ENCODE assay signal across 19 cellular contexts in the genomic region with DNA sequence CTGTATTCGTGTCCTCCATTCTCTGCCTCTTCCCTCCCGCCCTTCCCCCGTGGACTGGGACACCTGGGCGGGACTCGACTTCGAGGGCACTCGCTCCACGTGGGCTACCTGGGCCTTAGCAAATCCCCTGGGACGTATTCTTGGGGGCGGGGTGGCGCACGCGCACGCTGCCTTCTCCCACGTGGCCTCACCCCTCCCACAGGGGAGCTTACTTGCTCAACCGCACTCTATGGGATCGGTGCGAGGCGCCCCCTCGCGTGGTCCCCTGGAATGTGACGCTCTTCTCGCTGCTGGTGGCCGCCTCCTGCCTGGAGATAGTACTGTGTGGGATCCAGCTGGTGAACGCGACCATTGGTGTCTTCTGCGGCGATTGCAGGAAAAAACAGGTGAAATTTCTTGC. TPM values are rescaled to one million over a fixed set of nuclear protein-coding genes. Genes with fewer than 3 reads are reported as not detected.
DNase-seq lines count a peak whose midpoint lies in the region; ATAC-seq, FAIRE-seq and TF ChIP-seq lines count a peak whose summit lies in the region.
"Had no signal": no experiment of that assay in that cellular context is flagged by ENCODE, and none has a peak within 500 bp of the region (broad histone marks: within the 10 kb centered on the region; RNA-seq: fewer than 3 reads in every experiment).

No MANE protein-coding gene starts in this region.

- H3K18ac ChIP-seq in H1 (ENCODE audit: extremely low read depth, low read length) = no peak overlapping the region

- H2BK15ac ChIP-seq in H1 (ENCODE audit: low read length) = no peak overlapping the region

- no peaks in the 10 kb centered on the region for H4K20me1 ChIP-seq in H1 (replicated peaks in 1 of 2; ENCODE audit: control insufficient read depth in 1 of 2, insufficient read depth in 2 of 2, low read length in 2 of 2)

- H3K27ac ChIP-seq in H1 (ENCODE audit: low read depth, low read length) = no peak overlapping the region
- H3K27ac ChIP-seq in CD4-positive, alpha-beta memory T cell (ENCODE audit: low read depth, low read length) = no peak overlapping the region
- H3K27ac ChIP-seq: epithelial cell of prostate, RWPE1, suprapubic skin had no signal

- H4K5ac ChIP-seq in H1 (ENCODE audit: insufficient read length, low read depth, low read length) = no peak overlapping the region

- H3K23ac ChIP-seq in H1 (ENCODE audit: insufficient read length) = no peak overlapping the region

- 81% methylated on average over 28 of the region's 28 CpGs; no CpG with 5 or more reads in 1 of the 2 experiments for WGBS in H1 (ENCODE audit: extremely low coverage in 1 of 2, insufficient coverage in 1 of 2, insufficient read length in 1 of 2, insufficient replicate concordance in 2 of 2, low coverage in 1 of 2, low lambda C conversion rate in 2 of 2, missing lambda C conversion rate in 1 of 2), 2 experiments

- H2AK5ac ChIP-seq in H1 (ENCODE audit: low read depth, low read length) = no peak overlapping the region

- no peak overlapping the region for H3K4ac ChIP-seq in H1 (replicated peaks; ENCODE audit: insufficient read length, low read depth, low read length)

- H4K8ac ChIP-seq in H1 (ENCODE audit: extremely low read depth, insufficient read depth, low read length) = peak overlapping the region; percentile 83; the same call in 1 of the 2 replicates

- peaks cover 0 to 12% (median under 1%) of the 10 kb centered on the region in 4 experiments; a peak in 1 of 7 replicates for H3K4me1 ChIP-seq in H1 (replicated peaks in 1 of 4; ENCODE audit: control insufficient read depth in 3 of 4, insufficient read depth in 4 of 4, low read length in 3 of 4)
- peaks cover 15% of the 10 kb centered on the region for H3K4me1 ChIP-seq in CD4-positive, alpha-beta memory T cell (ENCODE audit: insufficient read depth, low read length)
- H3K4me1 ChIP-seq: BE2C had no signal

- no peak overlapping the region for H2BK5ac ChIP-seq in H1 (ENCODE audit: low read depth, low read length)

- H2AFZ ChIP-seq in H1 (ENCODE audit: low read length) = peak overlapping the region; percentile 51; the same call in 1 of the 2 replicates

- peak; percentile 57 for DNase-seq in Right ventricle myocardium superior
- no peak for DNase-seq in cardiac septum (ENCODE audit: low spot score)
- DNase-seq in NCI-H1930 (lab: John Stamatoyannopoulos, UW) = peak; percentile 52 to 56
- peak in 1 of 2 experiments; percentile 54 for DNase-seq in H1 (ENCODE audit: low read depth in 1 of 2, low spot score in 2 of 2)
- peak; percentile 20 for DNase-seq in stimulated activated naive CD8-positive, alpha-beta T cell treated with anti-CD3 and anti-CD28 coated beads, Interleukin-15, Interleukin-2, amounts not matched to agents 100 U/mL and 50 U/mL, for 24 hours
- no peak for DNase-seq in CD4-positive, alpha-beta memory T cell
- DNase-seq: BE2C; DMS153; naive thymus-derived CD8-positive, alpha-beta T cell; NCI-H1694 treated with DMSO at 0.1 percent for 48 hours had no signal

- H3K9me3 Mint-ChIP-seq in CD4-positive, alpha-beta memory T cell = no peaks in the 10 kb centered on the region
- H3K9me3 Mint-ChIP-seq: naive thymus-derived CD8-positive, alpha-beta T cell had no signal

- no peak for TF ChIP-seq POLR2A in H1 (IDR thresholded peaks at IDR 0.05; ENCODE audit: control extremely low read depth in 1 of 2, low read depth in 2 of 2, low read length in 2 of 2)

- no peak for TF ChIP-seq EP300 in H1 (IDR thresholded peaks at IDR 0.05; ENCODE audit: borderline replicate concordance in 1 of 2, low read depth in 2 of 2, low read length in 2 of 2)

- ATAC-seq in Right ventricle myocardium superior (ENCODE audit: poor library complexity) (no peak), GM19328 (IDR thresholded peaks at IDR 0.05; ENCODE audit: unreplicated experiment) (no peak), GM21526 (IDR thresholded peaks at IDR 0.05; ENCODE audit: low FRiP score, unreplicated experiment) (no peak)
- ATAC-seq in stimulated activated naive CD8-positive, alpha-beta T cell treated with anti-CD3 and anti-CD28 coated beads, Interleukin-15, Interleukin-2, amounts not matched to agents 100 U/mL and 50 U/mL, for 24 hours = peak; percentile 41
- ATAC-seq: naive thymus-derived CD8-positive, alpha-beta T cell had no signal

- no peaks in the 10 kb centered on the region for H3K36me3 ChIP-seq in H1 (ENCODE audit: control insufficient read depth in 2 of 4, insufficient read depth in 4 of 4, low read length in 3 of 4)
- H3K36me3 ChIP-seq in CD4-positive, alpha-beta memory T cell (ENCODE audit: insufficient read depth, low read length) = no peaks in the 10 kb centered on the region
- H3K36me3 ChIP-seq: BE2C, suprapubic skin had no signal

- intact Hi-C loops in Right ventricle myocardium superior (cut with DNase I) = loop anchor here (10.0 kb wide), 1 partner anchor 48 kb away; the partner anchor contains the start of genes CXCL16, MED11 and ZMYND15
- intact Hi-C loops in cardiac septum (cut with DNase I) = no loop called here
- intact Hi-C loops in CD4-positive, alpha-beta memory T cell (cut with micrococcal nuclease) = no loop called here

- H3K27me3 ChIP-seq in H1 (replicated peaks in 1 of 4; ENCODE audit: control insufficient read depth in 3 of 4, extremely low read depth in 1 of 4, insufficient read depth in 3 of 4, low read length in 3 of 4) = 0 out of 7 replicates have a peak, but pooled peaks cover 0 to 2% (median 0%) of the 10 kb centered on the region in 4 experiments
- H3K27me3 ChIP-seq in CD4-positive, alpha-beta memory T cell (ENCODE audit: insufficient read depth, low read length) = peaks cover 31% of the 10 kb centered on the region

- POLR2A ChIA-PET in H1 (lab: Charles Lee; ENCODE audit: partially characterized antibody) = interaction anchor here (0.7 to 1.3 kb wide), 3 partner anchors 9 to 185 kb away, joined by 3 read pairs; partner anchors contain the start of gene SPAG7
- POLR2A ChIA-PET in CD4-positive, alpha-beta memory T cell (lab: Charles Lee; ENCODE audit: partially characterized antibody) = no interaction called here

- H3K36me3 Mint-ChIP-seq in CD4-positive, alpha-beta memory T cell = no peaks in the 10 kb centered on the region
- H3K36me3 Mint-ChIP-seq: naive thymus-derived CD8-positive, alpha-beta T cell had no signal

- H3K56ac ChIP-seq in H1 (replicated peaks; ENCODE audit: insufficient read length, low read depth, low read length) = no peak overlapping the region

- H3K27me3 Mint-ChIP-seq in CD4-positive, alpha-beta memory T cell = peaks cover 48 to 50% of the 10 kb centered on the region in 2 donors

- H3K9ac ChIP-seq in H1 (replicated peaks in 1 of 4; ENCODE audit: extremely low read depth in 1 of 4, low read depth in 3 of 4, low read length in 3 of 4) = no peak overlapping the region

- no peak overlapping the region for H3K4me2 ChIP-seq in H1 (ENCODE audit: insufficient read depth in 1 of 2, low read depth in 2 of 2, low read length in 2 of 2)

- no peaks in the 10 kb centered on the region for H3K79me2 ChIP-seq in H1 (ENCODE audit: control insufficient read depth in 1 of 2, insufficient read depth in 2 of 2, low read length in 2 of 2)

- peak overlapping the region in 1 of 7 donors; percentile 13 for H3K27ac Mint-ChIP-seq in CD4-positive, alpha-beta memory T cell
- H3K27ac Mint-ChIP-seq: naive thymus-derived CD8-positive, alpha-beta T cell had no signal

- CTCF ChIA-PET in H1 (lab: Charles Lee; ENCODE audit: partially characterized antibody) = interaction anchor here (0.6 to 2.1 kb wide), 7 partner anchors 8 to 271 kb away, joined by 3 to 5 read pairs (median 4); no protein-coding TSS in a partner anchor
- CTCF ChIA-PET in CD4-positive, alpha-beta memory T cell (lab: Charles Lee; ENCODE audit: partially characterized antibody) = interaction anchor here (1.1 kb wide), 1 partner anchor 73 kb away, joined by 3 read pairs; the partner anchor contains the start of gene ARRB2

- no peak overlapping the region for H3K4me3 ChIP-seq in H1 (ENCODE audit: extremely low read depth in 1 of 4, insufficient read depth in 2 of 4, low read depth in 3 of 4, low read length in 4 of 4)
- no peak overlapping the region for H3K4me3 ChIP-seq in CD4-positive, alpha-beta memory T cell (ENCODE audit: low read length in 2 of 2)
- H3K4me3 ChIP-seq: suprapubic skin had no signal

- no peak overlapping the region for H3K4me3 Mint-ChIP-seq in CD4-positive, alpha-beta memory T cell
- H3K4me3 Mint-ChIP-seq: naive thymus-derived CD8-positive, alpha-beta T cell had no signal

- no peak overlapping the region for H2BK20ac ChIP-seq in H1 (ENCODE audit: low read length)

- TF ChIP-seq CTCF in H1 (IDR thresholded peaks at IDR 0.05; ENCODE audit: control extremely low read depth in 1 of 3, insufficient read depth in 1 of 3, low read depth in 1 of 3, low read length in 3 of 3) = peak; percentile 27 to 39 (median 33)

- H3K14ac ChIP-seq in H1 (ENCODE audit: insufficient read length) = no peak overlapping the region

- 0 out of 2 replicates have a peak overlapping the region, but pooled peaks have one; percentile 27 for H2BK12ac ChIP-seq in H1 (ENCODE audit: low read depth, low read length)

- H3K4me1 Mint-ChIP-seq in CD4-positive, alpha-beta memory T cell = peaks cover 3 to 23% (median 10%) of the 10 kb centered on the region in 4 donors

- H3K23me2 ChIP-seq in H1 (ENCODE audit: low read depth, low read length) = no peaks in the 10 kb centered on the region

- H2BK120ac ChIP-seq in H1 (replicated peaks; ENCODE audit: low read depth, low read length) = no peak overlapping the region

- H4K91ac ChIP-seq in H1 (replicated peaks; ENCODE audit: insufficient read length, low read length) = no peak overlapping the region

- H3K79me1 ChIP-seq in H1 (ENCODE audit: low read depth, low read length) = no peaks in the 10 kb centered on the region

- H3K9me3 ChIP-seq in H1 (ENCODE audit: insufficient read depth in 2 of 2, low read depth in 1 of 2, low read length in 1 of 2) = no peaks in the 10 kb centered on the region
- H3K9me3 ChIP-seq in CD4-positive, alpha-beta memory T cell (ENCODE audit: control insufficient read depth in 1 of 2, low read length in 2 of 2) = no peaks in the 10 kb centered on the region
- H3K9me3 ChIP-seq: BE2C, suprapubic skin had no signal

- FAIRE-seq in H1 (lab: Jason Lieb, UNC) = no peak

- TF ChIP-seq RAD21 in H1 (IDR thresholded peaks at IDR 0.05 in 1 of 2, conservative IDR thresholded peaks at IDR 0.05 in 1 of 2; ENCODE audit: low read depth in 2 of 2, low read length in 2 of 2) = peak in 1 of 2 experiments; percentile 24; a peak in 1 of 4 replicates

RNA-seq across cellular contexts. Expression of gene VMO1, which starts 3.5 kb away (rescaled TPM):
- total RNA-seq in Right ventricle myocardium superior (0.62 TPM), cardiac septum (0.97 TPM)
- not detected in 2 replicates for total RNA-seq in H1 (2021; fragmentation: NEBNext Ultra II Directional; extraction: Animal tissue kit (Norgen Biotek cat#: 25700))
- 0.30 and 0.78 TPM in 2 replicates for polyA plus RNA-seq in H1 (2011; rRNA removed)
- polyA plus RNA-seq in H1 (2011; cell fraction: cytosol; rRNA removed) = 0.65 TPM
- 0.60 TPM for polyA plus RNA-seq in H1 (2011; cell fraction: nucleus; rRNA removed)
- 0.36 to 1.1 TPM in 2 of 4 replicates, not detected in the others for polyA plus RNA-seq in H1 (2012, experiment 1 of 2)
- not detected for polyA plus RNA-seq in H1 (2012, experiment 2 of 2)
- 0.47 TPM for polyA plus RNA-seq in H1 (2013, experiment 1 of 2)
- 0.42 TPM for polyA plus RNA-seq in H1 (2013, experiment 2 of 2)
- polyA minus RNA-seq in H1 (2011; rRNA and poly(A)+ RNA removed) = not detected in 2 replicates
- not detected for polyA minus RNA-seq in H1 (2011; cell fraction: cytosol; rRNA and poly(A)+ RNA removed)
- polyA minus RNA-seq in H1 (2011; cell fraction: nucleus; rRNA and poly(A)+ RNA removed) = not detected
- total RNA-seq in CD4-positive, alpha-beta memory T cell = under 1 TPM in 1 of 2 experiments, not detected in 1; 0.50 TPM
- polyA plus RNA-seq in CD4-positive, alpha-beta memory T cell = not detected
- total RNA-seq: lung microvascular endothelial cell had no signal
- polyA plus RNA-seq: naive thymus-derived CD8-positive, alpha-beta T cell had no signal

RNA-seq across cellular contexts. Expression of gene GLTPD2, which starts 6.1 kb away (rescaled TPM):
- not detected for total RNA-seq in Right ventricle myocardium superior
- total RNA-seq in cardiac septum = not detected
- total RNA-seq in H1 (2021; fragmentation: NEBNext Ultra II Directional; extraction: Animal tissue kit (Norgen Biotek cat#: 25700)) = not detected in 2 replicates
- 0.06 TPM in 1 of 2 replicates, not detected in the other for polyA plus RNA-seq in H1 (2011; rRNA removed)
- polyA plus RNA-seq in H1 (2011; cell fraction: cytosol; rRNA removed) = 0.10 TPM
- polyA plus RNA-seq in H1 (2011; cell fraction: nucleus; rRNA removed) = 0.11 TPM
- polyA plus RNA-seq in H1 (2012, experiment 1 of 2) = 0.33 to 0.43 TPM (median 0.37 TPM) in 3 of 4 replicates, not detected in the other
- not detected for polyA plus RNA-seq in H1 (2012, experiment 2 of 2)
- 0.04 TPM for polyA plus RNA-seq in H1 (2013, experiment 1 of 2)
- 0.04 TPM for polyA plus RNA-seq in H1 (2013, experiment 2 of 2)
- not detected in 2 replicates for polyA minus RNA-seq in H1 (2011; rRNA and poly(A)+ RNA removed)
- polyA minus RNA-seq in H1 (2011; cell fraction: cytosol; rRNA and poly(A)+ RNA removed) = not detected
- polyA minus RNA-seq in H1 (2011; cell fraction: nucleus; rRNA and poly(A)+ RNA removed) = not detected
- not detected for total RNA-seq in CD4-positive, alpha-beta memory T cell
- polyA plus RNA-seq in CD4-positive, alpha-beta memory T cell = not detected
- total RNA-seq: aorta; lung microvascular endothelial cell; naive thymus-derived CD8-positive, alpha-beta T cell; pulmonary artery endothelial cell; T-helper 1 cell treated with Interleukin-12 subunit alpha and Interleukin-12 subunit beta and Interleukin-4 antibody, amounts not matched to agents 30 ng/mL and 1 ng/mL, for 36 hours had no signal

RNA-seq across cellular contexts. Expression of gene TM4SF5, which starts 11.0 kb away (rescaled TPM):
- total RNA-seq in Right ventricle myocardium superior (not detected), cardiac septum (not detected)
- not detected in 2 replicates for total RNA-seq in H1 (2021; fragmentation: NEBNext Ultra II Directional; extraction: Animal tissue kit (Norgen Biotek cat#: 25700))
- polyA plus RNA-seq in H1 (2011; rRNA removed) = not detected in 2 replicates
- polyA plus RNA-seq in H1 (2011; cell fraction: cytosol; rRNA removed) = 0.09 TPM
- polyA plus RNA-seq in H1 (2011; cell fraction: nucleus; rRNA removed) = not detected
- polyA plus RNA-seq in H1 (2012, experiment 1 of 2) = not detected in 4 replicates
- not detected for polyA plus RNA-seq in H1 (2012, experiment 2 of 2)
- polyA plus RNA-seq in H1 (2013, experiment 1 of 2) = not detected
- polyA plus RNA-seq in H1 (2013, experiment 2 of 2) = not detected
- not detected in 2 replicates for polyA minus RNA-seq in H1 (2011; rRNA and poly(A)+ RNA removed)
- not detected for polyA minus RNA-seq in H1 (2011; cell fraction: cytosol; rRNA and poly(A)+ RNA removed)
- polyA minus RNA-seq in H1 (2011; cell fraction: nucleus; rRNA and poly(A)+ RNA removed) = not detected
- total RNA-seq in CD4-positive, alpha-beta memory T cell = not detected
- not detected for polyA plus RNA-seq in CD4-positive, alpha-beta memory T cell
- total RNA-seq: aorta; lung microvascular endothelial cell; naive thymus-derived CD8-positive, alpha-beta T cell; pulmonary artery endothelial cell; suprapubic skin had no signal
- polyA plus RNA-seq: naive thymus-derived CD8-positive, alpha-beta T cell had no signal

RNA-seq across cellular contexts. Expression of gene PSMB6, which starts 13.3 kb away (rescaled TPM):
- total RNA-seq in Right ventricle myocardium superior = 214 TPM
- total RNA-seq in cardiac septum = 147 TPM
- 264 and 278 TPM in 2 replicates for total RNA-seq in H1 (2021; fragmentation: NEBNext Ultra II Directional; extraction: Animal tissue kit (Norgen Biotek cat#: 25700))
- 635 and 737 TPM in 2 replicates for polyA plus RNA-seq in H1 (2011; rRNA removed)
- 524 TPM for polyA plus RNA-seq in H1 (2011; cell fraction: cytosol; rRNA removed)
- polyA plus RNA-seq in H1 (2011; cell fraction: nucleus; rRNA removed) = 323 TPM
- polyA plus RNA-seq in H1 (2012, experiment 1 of 2) = 261 to 426 TPM (median 395 TPM) in 4 replicates
- polyA plus RNA-seq in H1 (2012, experiment 2 of 2) = 280 TPM
- polyA plus RNA-seq in H1 (2013, experiment 1 of 2) = 303 TPM
- polyA plus RNA-seq in H1 (2013, experiment 2 of 2) = 320 TPM
- polyA minus RNA-seq in H1 (2011; rRNA and poly(A)+ RNA removed) = 293 and 336 TPM in 2 replicates
- 101 TPM for polyA minus RNA-seq in H1 (2011; cell fraction: cytosol; rRNA and poly(A)+ RNA removed)
- 78.6 TPM for polyA minus RNA-seq in H1 (2011; cell fraction: nucleus; rRNA and poly(A)+ RNA removed)
- total RNA-seq in CD4-positive, alpha-beta memory T cell = 10 to 100 TPM; 44.4 to 46.4 TPM
- 100 to 1,000 TPM; 235 to 462 TPM for polyA plus RNA-seq in CD4-positive, alpha-beta memory T cell

Comparison
In these comparisons a context has a peak if more than half of its experiments do, and no peak if none do; other contexts are left out.
1. DNase-seq: peak in Right ventricle myocardium superior (single experiment), NCI-H1930 (2 of 2) and stimulated activated naive CD8-positive, alpha-beta T cell treated with anti-CD3 and anti-CD28 coated beads, Interleukin-15, Interleukin-2, amounts not matched to agents 100 U/mL and 50 U/mL, for 24 hours (single experiment); none in cardiac septum (single experiment) and CD4-positive, alpha-beta memory T cell (0 of 5).